In the genomic region with DNA sequence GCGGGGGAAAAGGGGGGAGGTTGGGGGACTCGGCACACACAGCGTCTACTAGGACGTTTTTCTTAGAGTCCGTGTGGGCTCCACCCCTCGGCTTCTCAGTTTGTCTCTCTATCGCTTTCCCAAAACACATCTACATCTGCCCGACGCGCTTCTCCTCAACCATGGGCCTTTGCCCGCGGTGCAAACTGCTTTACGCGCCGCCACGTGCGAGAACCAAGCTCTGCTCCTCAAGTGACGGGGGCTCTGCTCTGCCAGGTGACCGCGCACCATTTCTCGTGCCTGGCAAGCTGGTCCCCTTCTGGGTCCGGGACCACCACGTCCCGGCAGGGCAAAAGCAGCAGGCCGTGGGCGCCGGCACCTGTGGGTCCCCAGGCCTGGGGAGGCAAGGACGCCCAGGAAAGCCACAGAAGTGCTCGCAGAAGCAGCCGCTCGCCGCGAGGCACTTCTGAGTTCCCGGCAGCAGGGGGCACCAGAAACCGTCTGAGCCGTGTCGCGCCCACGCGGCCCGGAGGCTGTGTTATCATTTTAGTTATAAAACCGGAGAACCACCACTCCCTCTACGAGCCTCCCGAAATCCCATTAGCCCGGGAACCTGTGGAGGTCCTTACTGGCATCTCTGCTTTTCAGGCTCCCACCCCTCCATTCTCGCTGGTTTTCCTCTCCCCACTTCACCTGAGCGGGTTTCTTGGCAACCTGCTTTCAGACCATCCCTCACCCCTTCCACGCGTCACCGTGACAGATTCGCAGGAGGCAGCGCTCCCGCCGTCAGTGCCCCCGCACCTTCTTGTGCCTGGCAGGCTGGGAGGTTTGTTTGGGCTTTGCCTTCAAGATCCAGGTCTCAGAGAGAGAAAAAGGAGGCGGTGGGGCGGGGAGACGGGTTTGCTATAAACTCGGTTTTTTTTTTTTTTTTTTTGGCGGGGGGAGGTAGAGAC, we compare ENCODE assay signal across 8 cellular contexts. TPM values are rescaled to one million over a fixed set of nuclear protein-coding genes. Genes with fewer than 3 reads are reported as not detected.
DNase-seq lines count a peak whose midpoint lies in the region; ATAC-seq, FAIRE-seq and TF ChIP-seq lines count a peak whose summit lies in the region.

No MANE protein-coding gene starts in this region.

- H3K9ac ChIP-seq in K562 (ENCODE audit: insufficient read depth in 1 of 2, low read depth in 2 of 2, low read length in 2 of 2) (peak overlapping the region in 1 of 2 experiments; percentile 56; a peak in 2 of 4 replicates), skeletal muscle satellite cell (ENCODE audit: low read depth, low read length) (peak overlapping the region; percentile 70)

- no peak for TF ChIP-seq EP300 in K562 (IDR thresholded peaks at IDR 0.05; ENCODE audit: low read length)

- H3K79me2 ChIP-seq in K562 (ENCODE audit: control insufficient read depth, insufficient read depth, low read length), result no peaks in the 10 kb centered on the region

- H3K4me2 ChIP-seq in K562 (ENCODE audit: insufficient read depth, low read length), result peak overlapping the region; percentile 64
- peak overlapping the region; percentile 96 for H3K4me2 ChIP-seq in skeletal muscle satellite cell (ENCODE audit: low read length)

- no peak for TF ChIP-seq POLR2A in K562 (conservative IDR thresholded peaks at IDR 0.05)

- intact Hi-C loops in K562 (cut with micrococcal nuclease), result loop anchor here (1.0 to 2.0 kb wide), 2 partner anchors 356 to 425 kb away; no protein-coding TSS in a partner anchor

- DNase-seq in D341Med (ENCODE audit: low spot score) (peak; percentile 84), HuH-7 (ENCODE audit: low spot score) (peak; percentile 54), SJSA1 (ENCODE audit: low read depth in 1 of 2, low spot score in 2 of 2) (peak; percentile 42 to 55), K562 (ENCODE audit: extremely low read depth in 1 of 4, low spot score in 3 of 4) (peak; percentile 73 to 78 (median 76)), iPS-NIHi11 (ENCODE audit: low spot score) (peak; percentile 68), A172 (ENCODE audit: low spot score) (no peak)

- H3K36me3 ChIP-seq in SJSA1 (peaks cover 52% of the 10 kb centered on the region), K562 (ENCODE audit: control insufficient read depth, insufficient read depth, low read length) (no peaks in the 10 kb centered on the region), skeletal muscle satellite cell (ENCODE audit: insufficient read depth, low read length) (no peaks in the 10 kb centered on the region)

- H3K9me3 ChIP-seq in SJSA1 (replicated peaks) (peaks cover 6% of the 10 kb centered on the region), K562 (replicated peaks; ENCODE audit: control insufficient read depth, insufficient read depth, low read depth, low read length) (0 out of 2 replicates have a peak, but pooled peaks cover 2% of the 10 kb centered on the region), skeletal muscle satellite cell (replicated peaks; ENCODE audit: low read length) (no peaks in the 10 kb centered on the region)

- in situ Hi-C loops in K562 (cut with MboI), result no loop called here

- peak; percentile 83 for FAIRE-seq in K562 (lab: Jason Lieb, UNC)

- H3K27ac ChIP-seq in SJSA1 (no peak overlapping the region), K562 (ENCODE audit: extremely low read depth, low read depth, low read length) (no peak overlapping the region)

- TF ChIP-seq CTCF in K562 (IDR thresholded peaks at IDR 0.05 in 2 of 3, conservative IDR thresholded peaks at IDR 0.05 in 1 of 3; ENCODE audit: insufficient read depth in 2 of 3, low read depth in 1 of 3, low read length in 3 of 3), result peak; percentile 80 to 85 (median 81)

- H3K9me1 ChIP-seq in K562 (ENCODE audit: control insufficient read depth, insufficient read depth, low read length), result no peaks in the 10 kb centered on the region

- peak; percentile 66 for ATAC-seq in GM21360 (IDR thresholded peaks at IDR 0.05; ENCODE audit: unreplicated experiment)
- peak; percentile 95 for ATAC-seq in K562

- peaks cover 27% of the 10 kb centered on the region for H3K4me1 ChIP-seq in SJSA1 (replicated peaks)
- peaks cover 0 to 31% of the 10 kb centered on the region in 2 experiments; a peak in 2 of 5 replicates for H3K4me1 ChIP-seq in K562 (replicated peaks in 1 of 2; ENCODE audit: control insufficient read depth in 2 of 2, insufficient read depth in 2 of 2, low read length in 2 of 2)
- H3K4me1 ChIP-seq in skeletal muscle satellite cell (ENCODE audit: control insufficient read depth, insufficient read depth, low read length), result peaks cover 38% of the 10 kb centered on the region

- H4K20me1 ChIP-seq in K562 (replicated peaks; ENCODE audit: control insufficient read depth, insufficient read depth, low read length), result no peaks in the 10 kb centered on the region; the same call in 1 of the 2 replicates

- peak; percentile 59 to 87 for TF ChIP-seq RAD21 in K562 (CRISPR knock-in tag; conservative IDR thresholded peaks at IDR 0.05 in 1 of 2, IDR thresholded peaks at IDR 0.05 in 1 of 2)

- no peaks in the 10 kb centered on the region for H3K27me3 ChIP-seq in SJSA1 (replicated peaks)
- peaks cover 49 to 79% of the 10 kb centered on the region in 2 experiments for H3K27me3 ChIP-seq in K562 (ENCODE audit: control insufficient read depth in 2 of 2, insufficient read depth in 2 of 2, low read length in 2 of 2)
- H3K27me3 ChIP-seq in skeletal muscle satellite cell (ENCODE audit: control insufficient read depth, insufficient read depth, low read length), result peaks cover 29% of the 10 kb centered on the region

- POLR2A ChIA-PET in K562 (lab: Yijun Ruan, JAX), result interaction anchor here (1.1 kb wide), 1 partner anchor 355 kb away, joined by 3 read pairs; no protein-coding TSS in a partner anchor

- 23% methylated on average over 45 of the region's 60 CpGs for WGBS in K562 (ENCODE audit: insufficient coverage, low coverage, missing lambda C conversion rate)

- CTCF ChIA-PET in K562 (lab: Yijun Ruan, JAX; ENCODE audit: low intra/inter-chr PET ratio), result interaction anchor here (0.5 to 1.8 kb wide), 3 partner anchors 353 to 356 kb away, joined by 3 to 9 read pairs (median 6); no protein-coding TSS in a partner anchor

- no peak overlapping the region for H3K4me3 ChIP-seq in SJSA1
- no peak overlapping the region for H3K4me3 ChIP-seq in K562
- peak overlapping the region; percentile 73 for H3K4me3 ChIP-seq in skeletal muscle satellite cell (ENCODE audit: low read length)

- BruUV-seq in K562 (replicated peaks; lab: Mats Ljungman, UMichigan), result no TSS peak

- peak overlapping the region; percentile 33; the same call in 1 of the 2 replicates for H2AFZ ChIP-seq in K562 (ENCODE audit: low read depth, low read length)

TF ChIP-seq in K562, 482 proteins besides CTCF, POLR2A, EP300 and RAD21 (continues in another document):
- no peak for TF ChIP-seq NFIX (CRISPR knock-in tag; IDR thresholded peaks at IDR 0.05; ENCODE audit: low read depth)
- TF ChIP-seq ZNF668 (CRISPR knock-in tag; IDR thresholded peaks at IDR 0.05), result no peak
- TF ChIP-seq EGR1 (conservative IDR thresholded peaks at IDR 0.05), result peak; percentile 95
- TF ChIP-seq, protein P1, sequence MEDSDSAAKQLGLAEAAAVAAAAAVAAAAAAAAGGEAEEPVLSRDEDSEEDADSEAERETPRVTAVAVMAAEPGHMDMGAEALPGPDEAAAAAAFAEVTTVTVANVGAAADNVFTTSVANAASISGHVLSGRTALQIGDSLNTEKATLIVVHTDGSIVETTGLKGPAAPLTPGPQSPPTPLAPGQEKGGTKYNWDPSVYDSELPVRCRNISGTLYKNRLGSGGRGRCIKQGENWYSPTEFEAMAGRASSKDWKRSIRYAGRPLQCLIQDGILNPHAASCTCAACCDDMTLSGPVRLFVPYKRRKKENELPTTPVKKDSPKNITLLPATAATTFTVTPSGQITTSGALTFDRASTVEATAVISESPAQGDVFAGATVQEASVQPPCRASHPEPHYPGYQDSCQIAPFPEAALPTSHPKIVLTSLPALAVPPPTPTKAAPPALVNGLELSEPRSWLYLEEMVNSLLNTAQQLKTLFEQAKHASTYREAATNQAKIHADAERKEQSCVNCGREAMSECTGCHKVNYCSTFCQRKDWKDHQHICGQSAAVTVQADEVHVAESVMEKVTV (CRISPR knock-in tag; IDR thresholded peaks at IDR 0.05), result peak; percentile 36; the same call in 1 of the 2 replicates
- TF ChIP-seq, protein P2, sequence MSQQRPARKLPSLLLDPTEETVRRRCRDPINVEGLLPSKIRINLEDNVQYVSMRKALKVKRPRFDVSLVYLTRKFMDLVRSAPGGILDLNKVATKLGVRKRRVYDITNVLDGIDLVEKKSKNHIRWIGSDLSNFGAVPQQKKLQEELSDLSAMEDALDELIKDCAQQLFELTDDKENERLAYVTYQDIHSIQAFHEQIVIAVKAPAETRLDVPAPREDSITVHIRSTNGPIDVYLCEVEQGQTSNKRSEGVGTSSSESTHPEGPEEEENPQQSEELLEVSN (IDR thresholded peaks at IDR 0.05; ENCODE audit: borderline replicate concordance in 1 of 2, extremely low read depth in 1 of 2, insufficient read depth in 1 of 2, insufficient read length in 1 of 2, low read depth in 1 of 2, low read length in 1 of 2, poor library complexity in 1 of 2, severe bottlenecking in 1 of 2), result peak in 1 of 2 experiments; percentile 24
- TF ChIP-seq PHB (CRISPR knock-in tag; IDR thresholded peaks at IDR 0.05), result no peak
- no peak for TF ChIP-seq ARNT (IDR thresholded peaks at IDR 0.05)
- TF ChIP-seq BRD9 (IDR thresholded peaks at IDR 0.05; ENCODE audit: low read depth, partially characterized antibody), result no peak

RNA-seq across cellular contexts. Expression of a gene that starts 2.5 kb away (rescaled TPM):
- total RNA-seq in SJSA1 (2014; rRNA removed; shearing (Covaris generic)), result 2.9 and 5.8 TPM in 2 replicates
- not detected in 2 replicates for total RNA-seq in K562 (2011; cell fraction: chromatin; rRNA removed; ENCODE audit: low replicate concordance)
- not detected in 2 replicates for total RNA-seq in K562 (2011; cell fraction: nucleolus; rRNA removed)
- not detected in 2 replicates for total RNA-seq in K562 (2011; cell fraction: nucleoplasm; rRNA removed)
- total RNA-seq in K562 (2014; rRNA removed) (not detected in 2 replicates), K562 (2014; rRNA removed; fragmentation: Illumina TruSeq; extraction: Trizol) (not detected in 2 replicates), K562 (2015; rRNA removed; fragmentation: Illumina TruSeq; extraction: Trizol) (not detected in 2 replicates), K562 (2021) (not detected in 2 replicates)
- polyA plus RNA-seq in K562 (2011; rRNA removed) (not detected in 2 replicates), K562 (2014; fragmentation: Illumina TruSeq; extraction: Trizol) (not detected in 2 replicates), K562 (2014; fragmentation: Nextera tagmentation; extraction: Ambion mirVana) (not detected), K562 (2014; rRNA removed) (not detected in 2 replicates)
- not detected in 2 replicates for polyA plus RNA-seq in K562 (2011; cell fraction: cytosol; rRNA removed)
- polyA plus RNA-seq in K562 (2011; cell fraction: nucleus; rRNA removed), result not detected in 2 replicates
- polyA plus RNA-seq in K562 (2012), result not detected in 2 replicates
- not detected in 2 replicates for polyA minus RNA-seq in K562 (2011; rRNA and poly(A)+ RNA removed)
- not detected in 2 replicates for polyA minus RNA-seq in K562 (2011; cell fraction: cytosol; rRNA and poly(A)+ RNA removed)
- polyA minus RNA-seq in K562 (2011; cell fraction: nucleus; rRNA and poly(A)+ RNA removed), result not detected in 2 replicates
- total RNA-seq in skeletal muscle satellite cell (2012; rRNA removed), result 0.25 and 1.1 TPM in 2 replicates
- total RNA-seq in A172 (2014; rRNA removed; shearing (Covaris generic)), result 0.31 TPM in 1 of 2 replicates, not detected in the other
